In genomic region chr3:66532613-66533012, GRCh38 we compare ENCODE assay signal across 2 cellular contexts.
A peak's percentile ranks its signal among the peaks of the same experiment; 100 is the strongest.
TF ChIP-seq lines count a peak whose summit lies in the region.

No MANE protein-coding gene starts in this region.

TF ChIP-seq in GM23338, 12 proteins besides CTCF, POLR2A, EP300 and RAD21:
- TF ChIP-seq ZNF462 (CRISPR knock-in tag; IDR thresholded peaks at IDR 0.05) = no peak
- no peak for TF ChIP-seq STAT1 (IDR thresholded peaks at IDR 0.05; ENCODE audit: unreplicated experiment)
- TF ChIP-seq ZNF331 (CRISPR knock-in tag; IDR thresholded peaks at IDR 0.05; ENCODE audit: low read depth) = no peak
- TF ChIP-seq ZNF114 (CRISPR knock-in tag; IDR thresholded peaks at IDR 0.05) = no peak
- TF ChIP-seq ETS1 (IDR thresholded peaks at IDR 0.05) = no peak
- no peak for TF ChIP-seq CREB1 (CRISPR knock-in tag; IDR thresholded peaks at IDR 0.05; ENCODE audit: low read depth)
- TF ChIP-seq EZH2phosphoT487 (IDR thresholded peaks at IDR 0.05; ENCODE audit: unreplicated experiment) = no peak
- no peak for TF ChIP-seq JUNB (IDR thresholded peaks at IDR 0.05; ENCODE audit: unreplicated experiment)
- no peak for TF ChIP-seq REST (IDR thresholded peaks at IDR 0.05; ENCODE audit: unreplicated experiment)
- no peak for TF ChIP-seq EZH2 (IDR thresholded peaks at IDR 0.05; ENCODE audit: low read depth, unreplicated experiment)
- no peak for TF ChIP-seq POLR2AphosphoS5 (IDR thresholded peaks at IDR 0.05; ENCODE audit: low read depth)
- TF ChIP-seq NANOG (IDR thresholded peaks at IDR 0.05; ENCODE audit: borderline replicate concordance) = no peak

TF ChIP-seq in IMR-90, 13 proteins besides CTCF, POLR2A, EP300 and RAD21:
- TF ChIP-seq USF2 (IDR thresholded peaks at IDR 0.05; ENCODE audit: low read depth, low read length) (no peak), CEBPB (IDR thresholded peaks at IDR 0.05; ENCODE audit: low read depth, low read length) (peak; percentile 69; the same call in 1 of the 2 replicates)
